ENCODE assay signal across 10 cellular contexts in the genomic region with DNA sequence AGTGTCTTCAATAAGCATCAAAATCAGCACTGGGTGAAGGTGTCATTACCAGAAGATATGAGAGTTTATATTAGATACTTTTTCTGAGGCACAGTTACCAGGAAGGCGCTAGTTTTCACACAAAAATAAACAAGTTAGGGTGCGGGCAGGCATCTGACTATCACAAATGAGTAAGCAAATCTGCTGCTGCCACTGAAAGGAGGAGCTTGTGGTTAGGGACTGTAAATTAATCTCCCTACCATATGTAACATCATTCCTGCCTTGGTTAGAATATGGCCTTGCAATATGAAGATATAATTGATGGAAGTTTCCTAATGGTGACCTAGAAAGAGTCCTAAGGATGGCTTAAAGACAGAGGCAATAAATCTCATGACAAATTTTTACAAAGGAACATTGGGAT.
DNase-seq lines count a peak whose midpoint lies in the region.
"Had no signal": no experiment of that assay in that cellular context is flagged by ENCODE, and none has a peak within 500 bp of the region (broad histone marks: within the 10 kb centered on the region; RNA-seq: fewer than 3 reads in every experiment).

No MANE protein-coding gene starts in this region.

- DNase-seq in NOMO-1 treated with DMSO at 0.1 percent for 48 hours (lab: John Stamatoyannopoulos, UW; ENCODE audit: unreplicated experiment) (peak; percentile 10), NOMO-1 treated with dmso at 0.1 percent for 144 hours (lab: John Stamatoyannopoulos, UW; ENCODE audit: unreplicated experiment) (no peak), NCI-H524 treated with DMSO at 0.1 percent for 48 hours (lab: John Stamatoyannopoulos, UW) (peak; percentile 56), astrocyte of the hippocampus (ENCODE audit: low read depth, low spot score) (peak; percentile 27), skeletal muscle cell (ENCODE audit: low read depth) (peak; percentile 45), epidermal melanocyte (ENCODE audit: insufficient read length, low spot score) (no peak), NCI-H1092 treated with DMSO at 0.1 percent for 48 hours (lab: John Stamatoyannopoulos, UW) (no peak), medulla oblongata (ENCODE audit: extremely low spot score) (no peak)
- DNase-seq: H7; stimulated activated naive CD8-positive, alpha-beta T cell treated with anti-CD3 and anti-CD28 coated beads, Interleukin-15, Interleukin-2, amounts not matched to agents 100 U/mL and 50 U/mL, for 24 hours had no signal

- H3K4me3 ChIP-seq in skeletal muscle cell (ENCODE audit: low read depth, low read length), result no peak overlapping the region

Comparison
In these comparisons a context has a peak if more than half of its experiments do, and no peak if none do; other contexts are left out.
1. DNase-seq: peak in NOMO-1 treated with DMSO at 0.1 percent for 48 hours (single experiment), NCI-H524 treated with DMSO at 0.1 percent for 48 hours (single experiment), astrocyte of the hippocampus (single experiment) and skeletal muscle cell (single experiment); none in NOMO-1 treated with dmso at 0.1 percent for 144 hours (single experiment), epidermal melanocyte (single experiment), NCI-H1092 treated with DMSO at 0.1 percent for 48 hours (single experiment) and medulla oblongata (single experiment).